Comparison of ENCODE assay signal across 8 cellular contexts in the genomic region with DNA sequence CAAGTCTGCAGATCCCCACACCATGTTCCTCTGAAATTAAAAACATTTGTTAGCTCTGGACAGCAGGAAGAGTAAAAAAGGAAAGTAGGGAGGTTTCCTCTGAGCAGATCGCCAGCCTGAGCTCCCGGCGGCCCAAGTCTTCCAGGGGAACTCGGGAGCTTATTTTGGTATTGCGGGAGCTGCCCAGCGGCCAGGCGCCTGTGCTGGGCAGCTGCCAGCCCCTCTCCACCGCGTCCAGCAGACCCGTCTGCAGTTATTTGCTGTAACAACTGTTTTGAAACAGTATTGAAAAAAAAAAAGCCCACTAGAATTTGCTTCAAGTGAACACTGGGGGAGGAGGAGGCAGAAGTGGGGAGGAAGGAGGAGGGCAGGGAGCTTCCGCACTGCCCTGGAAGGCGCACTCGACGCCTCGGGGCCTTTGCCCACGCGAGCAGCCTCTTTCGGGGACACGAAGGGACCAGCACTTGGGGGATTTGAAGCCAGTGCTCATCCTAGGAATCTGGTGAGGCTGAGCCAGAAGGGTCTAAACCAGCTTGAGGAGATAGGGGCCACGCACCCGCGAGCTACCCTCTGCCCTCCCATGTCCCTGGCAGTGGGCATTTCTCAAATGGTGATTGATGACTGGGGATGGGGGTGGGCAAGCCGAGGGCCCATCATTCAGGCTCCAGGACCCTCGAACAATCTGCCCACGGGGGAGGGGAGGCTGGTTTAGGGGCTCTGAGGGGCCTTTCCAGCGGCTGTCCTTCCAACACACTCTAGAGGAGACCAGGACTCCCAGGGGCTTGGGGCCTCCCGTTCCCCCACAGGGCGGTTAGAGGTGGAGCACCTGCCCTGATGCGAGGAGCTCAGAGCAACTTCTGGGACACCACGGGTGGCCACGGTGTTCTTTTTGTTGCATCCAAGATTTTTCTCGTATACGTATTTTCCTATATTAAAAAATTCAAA. TPM values are rescaled to one million over a fixed set of nuclear protein-coding genes. Genes with fewer than 3 reads are reported as not detected.
A peak's percentile ranks its signal among the peaks of the same experiment; 100 is the strongest.
DNase-seq lines count a peak whose midpoint lies in the region; ATAC-seq and TF ChIP-seq lines count a peak whose summit lies in the region.

No MANE protein-coding gene starts in this region.

- peak overlapping the region; percentile 57 for H3K27ac Mint-ChIP-seq in activated T-cell treated with anti-CD3 and anti-CD28 coated beads, Interleukin-2, amount 50 U/mL, for 72 hours
- peak overlapping the region; percentile 38 for H3K27ac Mint-ChIP-seq in memory B cell

- H3K9me3 Mint-ChIP-seq in activated T-cell treated with anti-CD3 and anti-CD28 coated beads, Interleukin-2, amount 50 U/mL, for 72 hours, result no peaks in the 10 kb centered on the region
- H3K9me3 Mint-ChIP-seq in memory B cell, result no peaks in the 10 kb centered on the region

- H3K27ac ChIP-seq in cingulate gyrus (ENCODE audit: low read depth, low read length) (peak overlapping the region; percentile 91), upper lobe of left lung (peak overlapping the region; percentile 95 to 99 (median 96))

- TF ChIP-seq CTCF in upper lobe of left lung (IDR thresholded peaks at IDR 0.05), result no peak

- H3K9me3 ChIP-seq in upper lobe of left lung, result no peaks in the 10 kb centered on the region

- peaks cover 52 to 84% (median 60%) of the 10 kb centered on the region in 4 donors for H3K4me1 ChIP-seq in upper lobe of left lung

- no peak for DNase-seq in activated T-cell treated with anti-CD3 and anti-CD28 coated beads, Interleukin-2, amount 50 U/mL, for 72 hours
- DNase-seq in activated T-cell treated with anti-CD3 and anti-CD28 coated beads for 4 hours (no peak), memory B cell (ENCODE audit: low spot score in 2 of 2) (no peak), upper lobe of left lung (peak in 1 of 2 donors; percentile 92), NCI-H1048 (lab: John Stamatoyannopoulos, UW) (no peak), NCI-H1930 (lab: John Stamatoyannopoulos, UW) (no peak), NCI-H2029 treated with DMSO at 0.1 percent for 48 hours (lab: John Stamatoyannopoulos, UW) (no peak)

- peak in 2 of 4 donors; percentile 15 to 67 for TF ChIP-seq POLR2A in upper lobe of left lung (IDR thresholded peaks at IDR 0.05)

- WGBS in upper lobe of left lung, 2 donors, result 23 to 35% methylated on average over 27 to 30 of the region's 33 CpGs

- peak overlapping the region; percentile 65 for H3K4me3 Mint-ChIP-seq in activated T-cell treated with anti-CD3 and anti-CD28 coated beads, Interleukin-2, amount 50 U/mL, for 72 hours
- no peak overlapping the region for H3K4me3 Mint-ChIP-seq in memory B cell

- peaks cover 20% of the 10 kb centered on the region for H3K4me1 Mint-ChIP-seq in activated T-cell treated with anti-CD3 and anti-CD28 coated beads, Interleukin-2, amount 50 U/mL, for 72 hours (ENCODE audit: low read depth)
- H3K4me1 Mint-ChIP-seq in memory B cell, result no peaks in the 10 kb centered on the region

- no peaks in the 10 kb centered on the region for H3K36me3 ChIP-seq in upper lobe of left lung

- peak overlapping the region; percentile 36 to 85 (median 80) for H3K4me3 ChIP-seq in upper lobe of left lung

- H3K36me3 Mint-ChIP-seq in activated T-cell treated with anti-CD3 and anti-CD28 coated beads, Interleukin-2, amount 50 U/mL, for 72 hours (ENCODE audit: insufficient read depth in 2 of 2), result peaks cover 1 to 2% of the 10 kb centered on the region in 2 donors
- no peaks in the 10 kb centered on the region for H3K36me3 Mint-ChIP-seq in memory B cell

- TF ChIP-seq EP300 in upper lobe of left lung (IDR thresholded peaks at IDR 0.05), result no peak

- peaks cover 0 to 18% (median 0%) of the 10 kb centered on the region in 4 donors for H3K27me3 ChIP-seq in upper lobe of left lung

- peaks cover 65% of the 10 kb centered on the region for H3K27me3 Mint-ChIP-seq in activated T-cell treated with anti-CD3 and anti-CD28 coated beads, Interleukin-2, amount 50 U/mL, for 72 hours (ENCODE audit: low read depth)
- peaks cover 10% of the 10 kb centered on the region for H3K27me3 Mint-ChIP-seq in memory B cell

- ATAC-seq in activated T-cell treated with anti-CD3 and anti-CD28 coated beads, Interleukin-2, amount 50 U/mL, for 72 hours (replicated peaks in 1 of 2), result no peak
- ATAC-seq in memory B cell (ENCODE audit: low read depth), result no peak
- no peak for ATAC-seq in upper lobe of left lung (ENCODE audit: low FRiP score in 2 of 2)

RNA-seq across cellular contexts. Expression of gene BAHCC1, which starts 3.0 kb away (rescaled TPM):
- under 1 TPM; 0.02 to 0.14 TPM for total RNA-seq in activated T-cell treated with anti-CD3 and anti-CD28 coated beads, Interleukin-2, amount 50 U/mL, for 72 hours
- total RNA-seq in upper lobe of left lung, result 10 to 100 TPM in 5 of 6 donors, 1 to 10 TPM in 1; 8.2 to 81.7 (median 21.0) TPM

Comparison
In these comparisons a context has a peak if more than half of its experiments do, and no peak if none do; other contexts are left out.
1. RNA of gene BAHCC1, which starts 3.0 kb away (total RNA-seq): 8.2 to 81.7 TPM in upper lobe of left lung; 0.02 to 0.14 TPM in activated T-cell treated with anti-CD3 and anti-CD28 coated beads, Interleukin-2, amount 50 U/mL, for 72 hours; every median in the first group is over 4 times any median in the second.